Comparison of ENCODE assay signal across 14 cellular contexts in genomic region chr15:25346371-25346770, GRCh38.
DNase-seq lines count a peak whose midpoint lies in the region; ATAC-seq and TF ChIP-seq lines count a peak whose summit lies in the region.
"Had no signal": no experiment of that assay in that cellular context is flagged by ENCODE, and none has a peak within 500 bp of the region (broad histone marks: within the 10 kb centered on the region; RNA-seq: fewer than 3 reads in every experiment).

No MANE protein-coding gene starts in this region.

- H3K4me1 Mint-ChIP-seq in Caco-2 (ENCODE audit: low read depth, unreplicated experiment) = peaks cover 7% of the 10 kb centered on the region
- peaks cover 4 to 13% of the 10 kb centered on the region in 2 donors for H3K4me1 Mint-ChIP-seq in natural killer cell treated with Interleukin-12 subunit alpha and Interleukin-12 subunit beta and Interleukin-15 and Interleukin-18, amount 100 ng/mL, for 72 hours (ENCODE audit: low read depth in 2 of 2)
- H3K4me1 Mint-ChIP-seq in activated CD4-positive, alpha-beta T cell treated with anti-CD3 and anti-CD28 coated beads for 36 hours = peaks cover 5% of the 10 kb centered on the region

- H3K27ac ChIP-seq in RWPE2 (ENCODE audit: poor library complexity, severe bottlenecking) = no peak overlapping the region
- H3K27ac ChIP-seq in esophagus muscularis mucosa (replicated peaks in 1 of 4) = peak overlapping the region; percentile 54 to 68 (median 65)
- H3K27ac ChIP-seq in sigmoid colon = peak overlapping the region; percentile 45 to 73 (median 56)
- H3K27ac ChIP-seq: HL-60 had no signal

- POLR2A ChIA-PET in Caco-2 (lab: Charles Lee) = no interaction called here
- POLR2A ChIA-PET in activated CD4-positive, alpha-beta T cell treated with anti-CD3 and anti-CD28 coated beads for 36 hours (lab: Charles Lee) = no interaction called here

- no peak for TF ChIP-seq CTCF in Caco-2 (IDR thresholded peaks at IDR 0.05; ENCODE audit: insufficient read depth in 1 of 2, low read depth in 1 of 2, low read length in 1 of 2, severe bottlenecking in 1 of 2, unreplicated experiment in 1 of 2)
- peak; percentile 0 for TF ChIP-seq CTCF in RWPE2 (IDR thresholded peaks at IDR 0.05; ENCODE audit: poor library complexity, severe bottlenecking)
- no peak for TF ChIP-seq CTCF in esophagus muscularis mucosa (IDR thresholded peaks at IDR 0.05)
- TF ChIP-seq CTCF in sigmoid colon (IDR thresholded peaks at IDR 0.05) = no peak

- peaks cover 65% of the 10 kb centered on the region for H3K36me3 Mint-ChIP-seq in Caco-2 (ENCODE audit: insufficient read depth, unreplicated experiment)
- peaks cover 28% of the 10 kb centered on the region for H3K36me3 Mint-ChIP-seq in natural killer cell treated with Interleukin-12 subunit alpha and Interleukin-12 subunit beta and Interleukin-15 and Interleukin-18, amount 100 ng/mL, for 72 hours
- H3K36me3 Mint-ChIP-seq in activated CD4-positive, alpha-beta T cell treated with anti-CD3 and anti-CD28 coated beads for 36 hours (ENCODE audit: low read depth) = peaks cover 88% of the 10 kb centered on the region

- H3K4me3 ChIP-seq in Caco-2 (ENCODE audit: low read depth, low read length) = no peak overlapping the region
- no peak overlapping the region for H3K4me3 ChIP-seq in RWPE2 (ENCODE audit: severe bottlenecking)
- H3K4me3 ChIP-seq in esophagus muscularis mucosa = no peak overlapping the region
- no peak overlapping the region for H3K4me3 ChIP-seq in sigmoid colon

- no peak for DNase-seq in Caco-2
- no peak for DNase-seq in RWPE2 (ENCODE audit: low spot score)
- no peak for DNase-seq in esophagus muscularis mucosa (ENCODE audit: extremely low spot score)
- no peak for DNase-seq in sigmoid colon
- DNase-seq in sciatic nerve (ENCODE audit: low spot score) = no peak
- no peak for DNase-seq in natural killer cell treated with Interleukin-12 subunit alpha and Interleukin-12 subunit beta and Interleukin-15 and Interleukin-18, amount 100 ng/mL, for 72 hours (ENCODE audit: low spot score)
- no peak for DNase-seq in activated CD4-positive, alpha-beta T cell treated with anti-CD3 and anti-CD28 coated beads for 36 hours
- DNase-seq: activated CD4-positive, alpha-beta T cell treated with anti-CD3 and anti-CD28 coated beads for 1 hour; activated naive CD4-positive, alpha-beta T cell treated with anti-CD3 and anti-CD28 coated beads for 36 hours; activated T-cell treated with anti-CD3 and anti-CD28 coated beads, Interleukin-2, amount 50 U/mL, for 1 hour; CD4-positive, CD25-positive, alpha-beta regulatory T cell; NCI-H2029 treated with DMSO at 0.1 percent for 48 hours; SHP77 had no signal

- ATAC-seq in RWPE2 (ENCODE audit: low read depth) (peak; percentile 21; the same call in 1 of the 3 replicates), sciatic nerve (no peak)
- no peak for ATAC-seq in natural killer cell treated with Interleukin-12 subunit alpha and Interleukin-12 subunit beta and Interleukin-15 and Interleukin-18, amount 100 ng/mL, for 72 hours
- no peak for ATAC-seq in activated CD4-positive, alpha-beta T cell treated with anti-CD3 and anti-CD28 coated beads for 36 hours

- CTCF ChIA-PET in Caco-2 (lab: Charles Lee) = no interaction called here
- CTCF ChIA-PET in activated CD4-positive, alpha-beta T cell treated with anti-CD3 and anti-CD28 coated beads for 36 hours (lab: Charles Lee) = no interaction called here

- BruUV-seq in Caco-2 (replicated peaks; lab: Mats Ljungman, UMichigan) = no TSS peak

- H3K36me3 ChIP-seq in Caco-2 (ENCODE audit: control insufficient read depth, insufficient read depth, low read length) (no peaks in the 10 kb centered on the region; the same call in 1 of the 2 replicates), RWPE2 (ENCODE audit: low read depth) (peaks cover 58% of the 10 kb centered on the region), esophagus muscularis mucosa (peaks cover 0 to 23% (median 8%) of the 10 kb centered on the region in 4 donors), sigmoid colon (peaks cover 0 to 26% (median 0%) of the 10 kb centered on the region in 4 donors)

- no peak overlapping the region for H3K4me3 Mint-ChIP-seq in Caco-2 (ENCODE audit: unreplicated experiment)
- no peak overlapping the region for H3K4me3 Mint-ChIP-seq in natural killer cell treated with Interleukin-12 subunit alpha and Interleukin-12 subunit beta and Interleukin-15 and Interleukin-18, amount 100 ng/mL, for 72 hours
- H3K4me3 Mint-ChIP-seq in activated CD4-positive, alpha-beta T cell treated with anti-CD3 and anti-CD28 coated beads for 36 hours = no peak overlapping the region
- H3K4me3 Mint-ChIP-seq: activated naive CD4-positive, alpha-beta T cell treated with anti-CD3 and anti-CD28 coated beads for 36 hours; CD4-positive, CD25-positive, alpha-beta regulatory T cell had no signal

- H3K9me3 Mint-ChIP-seq in Caco-2 (ENCODE audit: unreplicated experiment) = no peaks in the 10 kb centered on the region
- no peaks in the 10 kb centered on the region for H3K9me3 Mint-ChIP-seq in natural killer cell treated with Interleukin-12 subunit alpha and Interleukin-12 subunit beta and Interleukin-15 and Interleukin-18, amount 100 ng/mL, for 72 hours
- H3K9me3 Mint-ChIP-seq in activated CD4-positive, alpha-beta T cell treated with anti-CD3 and anti-CD28 coated beads for 36 hours (ENCODE audit: low read depth) = peaks cover 17% of the 10 kb centered on the region

- TF ChIP-seq POLR2A in esophagus muscularis mucosa (IDR thresholded peaks at IDR 0.05; ENCODE audit: low read depth) (no peak), sigmoid colon (IDR thresholded peaks at IDR 0.05) (no peak)

- intact Hi-C loops in Caco-2 (cut with micrococcal nuclease; ENCODE audit: unreplicated experiment) (no loop called here), esophagus muscularis mucosa (cut with DNase I) (loop anchor here (5.0 kb wide), 1 partner anchor 91 kb away; the partner anchor contains the start of gene UBE3A), sigmoid colon (cut with DNase I) (loop anchor here (5.0 kb wide), 1 partner anchor 91 kb away; the partner anchor contains the start of gene UBE3A), sciatic nerve (cut with DNase I) (no loop called here)
- intact Hi-C loops in activated CD4-positive, alpha-beta T cell treated with anti-CD3 and anti-CD28 coated beads for 36 hours (cut with DNase I, micrococcal nuclease) = loop anchor here in 1 of 2 experiments (5.0 kb wide), 1 partner anchor 91 kb away; the partner anchor contains the start of gene UBE3A

- no peaks in the 10 kb centered on the region for H3K27me3 ChIP-seq in Caco-2 (replicated peaks; ENCODE audit: control insufficient read depth, insufficient read depth, low read length)
- no peaks in the 10 kb centered on the region for H3K27me3 ChIP-seq in RWPE2 (ENCODE audit: insufficient read depth, poor library complexity, severe bottlenecking)
- no peaks in the 10 kb centered on the region for H3K27me3 ChIP-seq in esophagus muscularis mucosa
- no peaks in the 10 kb centered on the region for H3K27me3 ChIP-seq in sigmoid colon

- peak overlapping the region; percentile 36 for H3K27ac Mint-ChIP-seq in Caco-2 (ENCODE audit: unreplicated experiment)
- no peak overlapping the region for H3K27ac Mint-ChIP-seq in natural killer cell treated with Interleukin-12 subunit alpha and Interleukin-12 subunit beta and Interleukin-15 and Interleukin-18, amount 100 ng/mL, for 72 hours
- H3K27ac Mint-ChIP-seq in activated CD4-positive, alpha-beta T cell treated with anti-CD3 and anti-CD28 coated beads for 36 hours = no peak overlapping the region
- H3K27ac Mint-ChIP-seq: activated naive CD4-positive, alpha-beta T cell treated with anti-CD3 and anti-CD28 coated beads for 36 hours; CD4-positive, CD25-positive, alpha-beta regulatory T cell had no signal

- TF ChIP-seq EP300 in esophagus muscularis mucosa (IDR thresholded peaks at IDR 0.05) (no peak), sigmoid colon (IDR thresholded peaks at IDR 0.05) (no peak)

- H3K4me1 ChIP-seq in Caco-2 (0 out of 2 replicates have a peak, but pooled peaks cover 9% of the 10 kb centered on the region), RWPE2 (ENCODE audit: insufficient read depth, poor library complexity, severe bottlenecking) (peaks cover 6% of the 10 kb centered on the region), esophagus muscularis mucosa (peaks cover 4 to 25% (median 19%) of the 10 kb centered on the region in 4 donors), sigmoid colon (peaks cover 0 to 15% (median 8%) of the 10 kb centered on the region in 4 donors)

- H3K27me3 Mint-ChIP-seq in Caco-2 (ENCODE audit: insufficient read depth, unreplicated experiment) = no peaks in the 10 kb centered on the region
- H3K27me3 Mint-ChIP-seq in natural killer cell treated with Interleukin-12 subunit alpha and Interleukin-12 subunit beta and Interleukin-15 and Interleukin-18, amount 100 ng/mL, for 72 hours = no peaks in the 10 kb centered on the region
- H3K27me3 Mint-ChIP-seq in activated CD4-positive, alpha-beta T cell treated with anti-CD3 and anti-CD28 coated beads for 36 hours = no peaks in the 10 kb centered on the region
- H3K27me3 Mint-ChIP-seq: CD4-positive, CD25-positive, alpha-beta regulatory T cell had no signal

- WGBS in esophagus muscularis mucosa = 83% methylated on average over 3 of the region's 3 CpGs
- 96 to 99% methylated on average over 3 of the region's 3 CpGs for WGBS in sigmoid colon, 2 donors

- H3K9me3 ChIP-seq in Caco-2 (peaks cover 4% of the 10 kb centered on the region; the same call in 1 of the 2 replicates), RWPE2 (ENCODE audit: severe bottlenecking) (peaks cover 17% of the 10 kb centered on the region), esophagus muscularis mucosa (peaks cover 0 to 12% (median 0%) of the 10 kb centered on the region in 4 donors), sigmoid colon (peaks cover 0 to 8% (median 1%) of the 10 kb centered on the region in 4 donors)

Comparison
In these comparisons a context has a peak if more than half of its experiments do, and no peak if none do; other contexts are left out.
1. intact Hi-C loops: an anchor here in esophagus muscularis mucosa (5.0 kb wide) and sigmoid colon (5.0 kb wide); none called in Caco-2 and sciatic nerve.